Comparison of ENCODE assay signal across 1 cellular context in the genomic region with DNA sequence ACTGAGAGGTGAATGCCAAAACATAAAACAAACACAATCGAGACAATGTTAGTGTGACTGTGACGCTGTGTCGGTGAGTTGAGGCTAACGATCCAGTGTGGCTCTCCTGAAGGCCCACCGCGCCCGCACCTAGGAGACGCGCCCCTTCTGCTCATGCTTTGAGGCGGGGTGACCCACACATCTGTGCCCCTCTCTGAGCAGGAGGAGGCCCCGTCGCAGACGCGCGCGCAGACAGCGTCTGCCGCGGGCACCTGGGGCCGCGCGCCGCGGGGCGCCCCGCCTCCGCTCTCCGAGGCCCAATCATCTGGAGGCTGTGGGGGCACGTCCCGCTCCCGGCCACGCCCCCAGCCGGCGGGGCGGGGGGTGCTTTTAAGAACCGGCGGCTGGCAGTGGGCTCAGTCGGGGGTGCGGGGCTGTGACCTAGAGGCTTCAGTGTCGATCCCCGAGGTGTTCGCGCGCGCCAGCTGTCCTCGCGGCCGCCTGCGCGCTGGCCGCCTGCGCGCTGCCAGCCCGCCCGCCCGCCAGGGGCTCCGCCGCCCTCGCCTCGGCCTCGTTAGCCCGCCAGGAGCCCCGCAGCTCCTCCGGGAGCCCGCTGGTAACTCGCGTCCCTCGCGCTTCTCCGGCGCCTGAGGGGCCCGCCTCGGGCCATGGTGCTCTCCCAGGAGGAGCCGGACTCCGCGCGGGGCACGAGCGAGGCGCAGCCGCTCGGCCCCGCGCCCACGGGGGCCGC.
A peak's percentile ranks its signal among the peaks of the same experiment; 100 is the strongest.
TF ChIP-seq lines count a peak whose summit lies in the region.

SLC16A10 (plus strand) TSS at position 398 of the 730 bp plus-strand sequence; CDS start at position 648, 250 bp downstream.

TF ChIP-seq in HepG2, 621 proteins besides CTCF, POLR2A, EP300 and RAD21 (continued from another document):
- TF ChIP-seq, protein P1, sequence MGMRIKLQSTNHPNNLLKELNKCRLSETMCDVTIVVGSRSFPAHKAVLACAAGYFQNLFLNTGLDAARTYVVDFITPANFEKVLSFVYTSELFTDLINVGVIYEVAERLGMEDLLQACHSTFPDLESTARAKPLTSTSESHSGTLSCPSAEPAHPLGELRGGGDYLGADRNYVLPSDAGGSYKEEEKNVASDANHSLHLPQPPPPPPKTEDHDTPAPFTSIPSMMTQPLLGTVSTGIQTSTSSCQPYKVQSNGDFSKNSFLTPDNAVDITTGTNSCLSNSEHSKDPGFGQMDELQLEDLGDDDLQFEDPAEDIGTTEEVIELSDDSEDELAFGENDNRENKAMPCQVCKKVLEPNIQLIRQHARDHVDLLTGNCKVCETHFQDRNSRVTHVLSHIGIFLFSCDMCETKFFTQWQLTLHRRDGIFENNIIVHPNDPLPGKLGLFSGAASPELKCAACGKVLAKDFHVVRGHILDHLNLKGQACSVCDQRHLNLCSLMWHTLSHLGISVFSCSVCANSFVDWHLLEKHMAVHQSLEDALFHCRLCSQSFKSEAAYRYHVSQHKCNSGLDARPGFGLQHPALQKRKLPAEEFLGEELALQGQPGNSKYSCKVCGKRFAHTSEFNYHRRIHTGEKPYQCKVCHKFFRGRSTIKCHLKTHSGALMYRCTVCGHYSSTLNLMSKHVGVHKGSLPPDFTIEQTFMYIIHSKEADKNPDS (CRISPR knock-in tag; IDR thresholded peaks at IDR 0.05), result 0 out of 2 replicates have a peak, but pooled peaks have one; percentile 27
- TF ChIP-seq, protein P2, sequence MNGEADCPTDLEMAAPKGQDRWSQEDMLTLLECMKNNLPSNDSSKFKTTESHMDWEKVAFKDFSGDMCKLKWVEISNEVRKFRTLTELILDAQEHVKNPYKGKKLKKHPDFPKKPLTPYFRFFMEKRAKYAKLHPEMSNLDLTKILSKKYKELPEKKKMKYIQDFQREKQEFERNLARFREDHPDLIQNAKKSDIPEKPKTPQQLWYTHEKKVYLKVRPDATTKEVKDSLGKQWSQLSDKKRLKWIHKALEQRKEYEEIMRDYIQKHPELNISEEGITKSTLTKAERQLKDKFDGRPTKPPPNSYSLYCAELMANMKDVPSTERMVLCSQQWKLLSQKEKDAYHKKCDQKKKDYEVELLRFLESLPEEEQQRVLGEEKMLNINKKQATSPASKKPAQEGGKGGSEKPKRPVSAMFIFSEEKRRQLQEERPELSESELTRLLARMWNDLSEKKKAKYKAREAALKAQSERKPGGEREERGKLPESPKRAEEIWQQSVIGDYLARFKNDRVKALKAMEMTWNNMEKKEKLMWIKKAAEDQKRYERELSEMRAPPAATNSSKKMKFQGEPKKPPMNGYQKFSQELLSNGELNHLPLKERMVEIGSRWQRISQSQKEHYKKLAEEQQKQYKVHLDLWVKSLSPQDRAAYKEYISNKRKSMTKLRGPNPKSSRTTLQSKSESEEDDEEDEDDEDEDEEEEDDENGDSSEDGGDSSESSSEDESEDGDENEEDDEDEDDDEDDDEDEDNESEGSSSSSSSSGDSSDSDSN (CRISPR knock-in tag; IDR thresholded peaks at IDR 0.05), result no peak
- TF ChIP-seq ZNF83 (CRISPR knock-in tag; IDR thresholded peaks at IDR 0.05; ENCODE audit: borderline replicate concordance) (no peak), ZNF773 (CRISPR knock-in tag; IDR thresholded peaks at IDR 0.05; ENCODE audit: borderline replicate concordance) (no peak), ZNF674 (CRISPR knock-in tag; IDR thresholded peaks at IDR 0.05; ENCODE audit: low read depth) (no peak), MZF1 (CRISPR knock-in tag; IDR thresholded peaks at IDR 0.05; ENCODE audit: borderline replicate concordance) (no peak), EEA1 (CRISPR knock-in tag; IDR thresholded peaks at IDR 0.05; ENCODE audit: borderline replicate concordance) (0 out of 2 replicates have a peak, but pooled peaks have one; percentile 63), SP4 (CRISPR knock-in tag; IDR thresholded peaks at IDR 0.05) (peak; percentile 85), KLF9 (CRISPR knock-in tag; IDR thresholded peaks at IDR 0.05; ENCODE audit: low read depth) (no peak), RFXANK (CRISPR knock-in tag; IDR thresholded peaks at IDR 0.05) (no peak), ZNF800 (CRISPR knock-in tag; IDR thresholded peaks at IDR 0.05) (no peak), ZNF382 (CRISPR knock-in tag; IDR thresholded peaks at IDR 0.05; ENCODE audit: borderline replicate concordance) (no peak), FOXK1 (CRISPR knock-in tag; IDR thresholded peaks at IDR 0.05; ENCODE audit: borderline replicate concordance, low read depth) (no peak), ZMAT5 (CRISPR knock-in tag; IDR thresholded peaks at IDR 0.05; ENCODE audit: borderline replicate concordance, low read depth) (no peak), ZFY (CRISPR knock-in tag; IDR thresholded peaks at IDR 0.05) (peak; percentile 50; the same call in 1 of the 2 replicates), ATF1 (CRISPR knock-in tag; IDR thresholded peaks at IDR 0.05) (no peak), TRIM24 (CRISPR knock-in tag; IDR thresholded peaks at IDR 0.05) (no peak), PRDM15 (CRISPR knock-in tag; IDR thresholded peaks at IDR 0.05) (peak; percentile 39; the same call in 1 of the 2 replicates)
- TF ChIP-seq, protein P3, sequence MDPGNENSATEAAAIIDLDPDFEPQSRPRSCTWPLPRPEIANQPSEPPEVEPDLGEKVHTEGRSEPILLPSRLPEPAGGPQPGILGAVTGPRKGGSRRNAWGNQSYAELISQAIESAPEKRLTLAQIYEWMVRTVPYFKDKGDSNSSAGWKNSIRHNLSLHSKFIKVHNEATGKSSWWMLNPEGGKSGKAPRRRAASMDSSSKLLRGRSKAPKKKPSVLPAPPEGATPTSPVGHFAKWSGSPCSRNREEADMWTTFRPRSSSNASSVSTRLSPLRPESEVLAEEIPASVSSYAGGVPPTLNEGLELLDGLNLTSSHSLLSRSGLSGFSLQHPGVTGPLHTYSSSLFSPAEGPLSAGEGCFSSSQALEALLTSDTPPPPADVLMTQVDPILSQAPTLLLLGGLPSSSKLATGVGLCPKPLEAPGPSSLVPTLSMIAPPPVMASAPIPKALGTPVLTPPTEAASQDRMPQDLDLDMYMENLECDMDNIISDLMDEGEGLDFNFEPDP (CRISPR knock-in tag; conservative IDR thresholded peaks at IDR 0.05), result no peak
- TF ChIP-seq, protein P4, sequence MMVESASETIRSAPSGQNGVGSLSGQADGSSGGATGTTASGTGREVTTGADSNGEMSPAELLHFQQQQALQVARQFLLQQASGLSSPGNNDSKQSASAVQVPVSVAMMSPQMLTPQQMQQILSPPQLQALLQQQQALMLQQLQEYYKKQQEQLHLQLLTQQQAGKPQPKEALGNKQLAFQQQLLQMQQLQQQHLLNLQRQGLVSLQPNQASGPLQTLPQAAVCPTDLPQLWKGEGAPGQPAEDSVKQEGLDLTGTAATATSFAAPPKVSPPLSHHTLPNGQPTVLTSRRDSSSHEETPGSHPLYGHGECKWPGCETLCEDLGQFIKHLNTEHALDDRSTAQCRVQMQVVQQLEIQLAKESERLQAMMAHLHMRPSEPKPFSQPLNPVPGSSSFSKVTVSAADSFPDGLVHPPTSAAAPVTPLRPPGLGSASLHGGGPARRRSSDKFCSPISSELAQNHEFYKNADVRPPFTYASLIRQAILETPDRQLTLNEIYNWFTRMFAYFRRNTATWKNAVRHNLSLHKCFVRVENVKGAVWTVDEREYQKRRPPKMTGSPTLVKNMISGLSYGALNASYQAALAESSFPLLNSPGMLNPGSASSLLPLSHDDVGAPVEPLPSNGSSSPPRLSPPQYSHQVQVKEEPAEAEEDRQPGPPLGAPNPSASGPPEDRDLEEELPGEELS (CRISPR knock-in tag; IDR thresholded peaks at IDR 0.05), result no peak
